ENCODE assay signal across 2 cellular contexts in the genomic region with DNA sequence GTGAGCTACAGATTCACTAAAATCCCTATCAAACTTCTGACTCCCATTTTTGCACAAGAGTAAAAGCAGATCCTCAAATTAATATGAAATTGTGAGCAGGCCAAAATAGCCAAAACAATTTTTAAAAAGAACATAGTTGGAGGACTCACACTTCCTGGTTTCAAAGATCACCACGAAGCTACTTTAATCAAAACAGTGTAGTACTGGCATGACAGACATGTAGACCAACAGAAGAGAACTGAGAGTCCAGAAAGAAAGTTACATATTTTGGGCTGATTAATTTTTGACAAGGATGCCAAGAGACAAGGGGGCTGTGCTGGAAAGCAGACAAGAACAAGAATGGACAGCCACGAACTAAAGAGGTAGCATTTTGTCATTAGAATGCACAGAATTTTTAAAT.
TF ChIP-seq lines count a peak whose summit lies in the region.

No MANE protein-coding gene starts in this region.

TF ChIP-seq in IMR-90, 13 proteins besides CTCF, POLR2A, EP300 and RAD21:
- TF ChIP-seq FOS (IDR thresholded peaks at IDR 0.05; ENCODE audit: low read depth, low read length) (no peak), MAFK (IDR thresholded peaks at IDR 0.05; ENCODE audit: low read depth, low read length) (no peak), MAZ (IDR thresholded peaks at IDR 0.05; ENCODE audit: borderline replicate concordance, low read depth, low read length) (no peak), SMC3 (IDR thresholded peaks at IDR 0.05; ENCODE audit: low read depth, low read length) (no peak), CEBPB (IDR thresholded peaks at IDR 0.05; ENCODE audit: low read depth, low read length) (no peak), RFX5 (IDR thresholded peaks at IDR 0.05; ENCODE audit: low read depth, low read length) (no peak), MXI1 (IDR thresholded peaks at IDR 0.05; ENCODE audit: borderline replicate concordance, low read depth, low read length) (no peak), BHLHE40 (IDR thresholded peaks at IDR 0.05; ENCODE audit: low read depth, low read length) (no peak), RCOR1 (IDR thresholded peaks at IDR 0.05; ENCODE audit: insufficient replicate concordance, low read length) (no peak), NFE2L2 (IDR thresholded peaks at IDR 0.05; ENCODE audit: low read depth, low read length) (no peak), CHD1 (IDR thresholded peaks at IDR 0.05; ENCODE audit: low read depth, low read length) (no peak)
- TF ChIP-seq, protein P1, sequence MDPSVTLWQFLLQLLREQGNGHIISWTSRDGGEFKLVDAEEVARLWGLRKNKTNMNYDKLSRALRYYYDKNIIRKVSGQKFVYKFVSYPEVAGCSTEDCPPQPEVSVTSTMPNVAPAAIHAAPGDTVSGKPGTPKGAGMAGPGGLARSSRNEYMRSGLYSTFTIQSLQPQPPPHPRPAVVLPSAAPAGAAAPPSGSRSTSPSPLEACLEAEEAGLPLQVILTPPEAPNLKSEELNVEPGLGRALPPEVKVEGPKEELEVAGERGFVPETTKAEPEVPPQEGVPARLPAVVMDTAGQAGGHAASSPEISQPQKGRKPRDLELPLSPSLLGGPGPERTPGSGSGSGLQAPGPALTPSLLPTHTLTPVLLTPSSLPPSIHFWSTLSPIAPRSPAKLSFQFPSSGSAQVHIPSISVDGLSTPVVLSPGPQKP (IDR thresholded peaks at IDR 0.05; ENCODE audit: borderline replicate concordance, low read depth, low read length): no peak
- TF ChIP-seq, protein P2, sequence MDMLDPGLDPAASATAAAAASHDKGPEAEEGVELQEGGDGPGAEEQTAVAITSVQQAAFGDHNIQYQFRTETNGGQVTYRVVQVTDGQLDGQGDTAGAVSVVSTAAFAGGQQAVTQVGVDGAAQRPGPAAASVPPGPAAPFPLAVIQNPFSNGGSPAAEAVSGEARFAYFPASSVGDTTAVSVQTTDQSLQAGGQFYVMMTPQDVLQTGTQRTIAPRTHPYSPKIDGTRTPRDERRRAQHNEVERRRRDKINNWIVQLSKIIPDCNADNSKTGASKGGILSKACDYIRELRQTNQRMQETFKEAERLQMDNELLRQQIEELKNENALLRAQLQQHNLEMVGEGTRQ (IDR thresholded peaks at IDR 0.05; ENCODE audit: low read depth, low read length): no peak

TF ChIP-seq in HepG2, 621 proteins besides CTCF, POLR2A, EP300 and RAD21:
- no peak for TF ChIP-seq MXD4 (CRISPR knock-in tag; IDR thresholded peaks at IDR 0.05)
- TF ChIP-seq ELF1 (CRISPR knock-in tag; IDR thresholded peaks at IDR 0.05): peak; percentile 66
- 0 out of 2 replicates have a peak, but pooled peaks have one; percentile 16 for TF ChIP-seq HNF4A (CRISPR knock-in tag; IDR thresholded peaks at IDR 0.05)
- peak; percentile 54 for TF ChIP-seq ELF3 (CRISPR knock-in tag; IDR thresholded peaks at IDR 0.05)
- no peak for TF ChIP-seq MTA3 (CRISPR knock-in tag; IDR thresholded peaks at IDR 0.05)
